In genomic region chr21:26554365-26554764, GRCh38 we compare ENCODE assay signal across 17 cellular contexts.
"Had no signal": no experiment of that assay in that cellular context is flagged by ENCODE, and none has a peak within 500 bp of the region (broad histone marks: within the 10 kb centered on the region; RNA-seq: fewer than 3 reads in every experiment).

No MANE protein-coding gene starts in this region.

- DNase-seq: activated CD4-positive, alpha-beta T cell treated with anti-CD3 and anti-CD28 coated beads, Interleukin-2, amount 10 ng/mL, durations not matched to agents 24 days and 14 days; activated CD8-positive, alpha-beta T cell treated with anti-CD3 and anti-CD28 coated beads, Interleukin-2, amount 10 ng/mL, durations not matched to agents 7 days and 5 days; activated naive CD4-positive, alpha-beta T cell treated with anti-CD3 and anti-CD28 coated beads for 36 hours; activated naive CD8-positive, alpha-beta T cell treated with anti-CD3 and anti-CD28 coated beads, Interleukin-2, amount 50 U/mL, for 24 hours; activated T-cell treated with anti-CD3 and anti-CD28 coated beads, Interleukin-2, amount 50 U/mL, for 24 hours; anterior cingulate cortex; caudate nucleus; kidney; left lung; nephron progenitor cell; nucleus accumbens; posterior cingulate gyrus; stimulated activated CD4-positive, alpha-beta T cell treated with anti-CD3 and anti-CD28 coated beads, Interleukin-12 subunit alpha, Interleukin-12 subunit beta, amount 100 ng/mL, for 4 hours; stimulated activated CD4-positive, alpha-beta T cell treated with anti-CD3 and anti-CD28 coated beads, Interleukin-1b, Interleukin-23, amount 100 ng/mL, for 48 hours; stimulated activated CD8-positive, alpha-beta memory T cell treated with anti-CD3 and anti-CD28 coated beads, Interleukin-4, amount 100 ng/mL, for 48 hours; stimulated activated naive CD4-positive, alpha-beta T cell; thyroid gland had no signal
